In genomic region chr12:96350982-96351381, GRCh38 we compare ENCODE assay signal across 12 cellular contexts. TPM values are rescaled to one million over a fixed set of nuclear protein-coding genes. Genes with fewer than 3 reads are reported as not detected.
DNase-seq lines count a peak whose midpoint lies in the region; ATAC-seq and TF ChIP-seq lines count a peak whose summit lies in the region.
"Had no signal": no experiment of that assay in that cellular context is flagged by ENCODE, and none has a peak within 500 bp of the region (broad histone marks: within the 10 kb centered on the region; RNA-seq: fewer than 3 reads in every experiment).

No MANE protein-coding gene starts in this region.

- no peak for TF ChIP-seq POLR2A in tibial nerve (IDR thresholded peaks at IDR 0.05)

- POLR2A ChIA-PET in T-cell (lab: Charles Lee): no interaction called here

- H3K27me3 ChIP-seq in tibial nerve: no peaks in the 10 kb centered on the region
- H3K27me3 ChIP-seq: foreskin keratinocyte, vagina had no signal

- H3K9me3 ChIP-seq in tibial nerve: peaks cover 0 to 3% (median 1%) of the 10 kb centered on the region in 4 donors
- H3K9me3 ChIP-seq: vagina had no signal

- H3K27ac Mint-ChIP-seq in T-cell (peak overlapping the region; percentile 41 to 82), naive B cell (peak overlapping the region in 5 of 6 donors; percentile 16 to 50 (median 44))

- peak; percentile 54 for ATAC-seq in GM18520 (IDR thresholded peaks at IDR 0.05; ENCODE audit: unreplicated experiment)
- ATAC-seq in HG02870 (IDR thresholded peaks at IDR 0.05; ENCODE audit: unreplicated experiment): peak; percentile 42
- ATAC-seq in T-cell (replicated peaks in 1 of 4): no peak
- peak; percentile 47 to 52 for ATAC-seq in naive B cell (ENCODE audit: low read depth in 2 of 2)
- ATAC-seq: foreskin keratinocyte had no signal

- H3K36me3 Mint-ChIP-seq in T-cell (peaks cover 5% of the 10 kb centered on the region), naive B cell (no peaks in the 10 kb centered on the region)

- WGBS in tibial nerve, 2 donors: 100% methylated on average over 1 of the region's 1 CpG

- H3K4me3 ChIP-seq in tibial nerve: no peak overlapping the region
- H3K4me3 ChIP-seq: left ventricle myocardium inferior, SK-N-MC, vagina had no signal

- H3K4me3 Mint-ChIP-seq in T-cell (no peak overlapping the region), naive B cell (no peak overlapping the region)

- peaks cover 85 to 93% (median 85%) of the 10 kb centered on the region in 3 donors for H3K4me1 Mint-ChIP-seq in T-cell
- H3K4me1 Mint-ChIP-seq in naive B cell: peaks cover 61 to 89% (median 88%) of the 10 kb centered on the region in 3 donors

- TF ChIP-seq EP300 in tibial nerve (IDR thresholded peaks at IDR 0.05): peak in 1 of 2 donors; percentile 23

- no peak overlapping the region for H3K27ac ChIP-seq in tibial nerve
- H3K27ac ChIP-seq: foreskin keratinocyte, SK-N-MC, vagina had no signal

- H3K9me3 Mint-ChIP-seq in T-cell: no peaks in the 10 kb centered on the region
- H3K9me3 Mint-ChIP-seq in naive B cell: no peaks in the 10 kb centered on the region

- TF ChIP-seq CTCF in tibial nerve (IDR thresholded peaks at IDR 0.05): no peak

- CTCF ChIA-PET in T-cell (lab: Charles Lee): interaction anchor here (0.9 to 1.0 kb wide), 2 partner anchors 41 to 42 kb away, joined by 3 read pairs; no protein-coding TSS in a partner anchor

- DNase-seq in T-cell (no peak), naive B cell (no peak), activated gamma-delta T cell treated with Interleukin-2 at 50 U/mL for 16 hours (no peak), tibial nerve (ENCODE audit: low spot score in 2 of 2) (no peak), NCI-H2196 (lab: John Stamatoyannopoulos, UW; ENCODE audit: unreplicated experiment) (no peak)
- DNase-seq: foreskin keratinocyte, left ventricle myocardium inferior, NCI-H2171 treated with DMSO at 0.1 percent for 48 hours had no signal

- H3K27me3 Mint-ChIP-seq in T-cell (no peaks in the 10 kb centered on the region), naive B cell (no peaks in the 10 kb centered on the region)

- H3K36me3 ChIP-seq in tibial nerve: no peaks in the 10 kb centered on the region
- H3K36me3 ChIP-seq: left ventricle myocardium inferior, vagina had no signal

- H3K4me1 ChIP-seq in tibial nerve: peaks cover 0 to 60% (median 14%) of the 10 kb centered on the region in 4 donors

RNA-seq across cellular contexts. Expression of gene CDK17, which starts 49.3 kb away (rescaled TPM):
- total RNA-seq in T-cell (100 to 1,000 TPM in 1 of 5 donors, 10 to 100 TPM in 4; 56.4 to 114 (median 72.2) TPM), tibial nerve (10 to 100 TPM; 65.1 to 89.4 (median 71.2) TPM)
- polyA plus RNA-seq in naive B cell (ENCODE audit: low read depth in 6 of 6): 10 to 100 TPM; 21.4 to 39.0 (median 23.9) TPM

Comparison
In these comparisons a context has a peak if more than half of its experiments do, and no peak if none do; other contexts are left out.
1. ATAC-seq: peak in GM18520 (single experiment), HG02870 (single experiment) and naive B cell (2 of 2); none in T-cell (0 of 4).